ENCODE assay signal across 1 cellular context in the genomic region with DNA sequence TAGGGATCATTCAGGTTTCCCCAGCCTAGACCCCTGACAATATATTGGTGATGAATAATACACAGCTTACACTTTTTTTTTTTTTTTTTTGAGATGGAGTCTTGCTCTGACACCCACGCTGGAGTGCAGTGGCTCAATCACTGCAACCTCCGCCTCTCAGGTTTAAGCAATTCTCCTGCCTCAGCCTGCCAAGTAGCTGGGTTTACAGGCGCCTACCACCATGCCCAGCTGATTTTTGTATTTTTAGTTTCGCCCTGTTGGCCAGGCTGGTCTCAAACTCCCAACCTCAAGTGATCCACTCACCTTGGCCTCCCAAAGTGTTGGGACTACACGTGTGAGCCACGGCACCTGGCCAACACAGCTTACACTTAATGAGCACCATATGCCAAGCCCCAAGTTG.
TF ChIP-seq lines count a peak whose summit lies in the region.

No MANE protein-coding gene starts in this region.

TF ChIP-seq in K562, 482 proteins besides CTCF, POLR2A, EP300 and RAD21:
- TF ChIP-seq U2AF2 (optimal IDR thresholded peaks at IDR 0.05; ENCODE audit: low read depth, low read length) (no peak), POU5F1 (IDR thresholded peaks at IDR 0.05; ENCODE audit: borderline replicate concordance, low read depth, low read length, partially characterized antibody) (no peak), RBFOX2 (IDR thresholded peaks at IDR 0.05; ENCODE audit: low read depth, low read length) (no peak), EGR1 (conservative IDR thresholded peaks at IDR 0.05) (0 out of 2 replicates have a peak, but pooled peaks have one; percentile 3), ZNF311 (CRISPR knock-in tag; IDR thresholded peaks at IDR 0.05) (no peak), KDM1A (IDR thresholded peaks at IDR 0.05) (no peak)
